1 cellular context compared by ENCODE assay signal in the genomic region with DNA sequence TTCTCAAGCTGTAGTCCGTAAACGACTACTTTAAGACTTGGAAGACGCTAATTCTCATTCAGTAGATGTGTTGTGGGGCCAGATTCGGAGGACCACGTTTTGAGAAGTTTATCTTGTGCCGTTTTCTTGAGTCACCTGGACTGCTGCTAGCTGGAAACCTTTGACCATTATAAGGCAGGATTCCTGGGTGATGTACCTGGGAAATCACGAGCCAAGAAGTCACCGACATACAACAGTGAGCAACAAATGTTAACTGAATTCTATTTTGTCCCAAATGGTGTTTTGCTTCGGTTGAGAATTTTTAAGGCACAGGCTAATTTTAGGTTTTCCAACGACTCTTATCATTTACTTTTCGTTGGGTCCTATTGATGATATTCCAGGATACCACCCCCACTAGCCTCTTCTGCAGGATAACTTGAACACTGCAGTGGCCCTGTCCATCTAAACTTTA.
TF ChIP-seq lines count a peak whose summit lies in the region.

No MANE protein-coding gene starts in this region.

TF ChIP-seq in endothelial cell of umbilical vein, 7 proteins besides CTCF, POLR2A, EP300 and RAD21 (continued from another document):
- TF ChIP-seq EZH2 (IDR thresholded peaks at IDR 0.05; ENCODE audit: borderline replicate concordance, low read depth, low read length, severe bottlenecking): no peak
- no peak for TF ChIP-seq JUN (IDR thresholded peaks at IDR 0.05; ENCODE audit: borderline replicate concordance, insufficient read depth, insufficient read length, low read depth)
